In the genomic region with DNA sequence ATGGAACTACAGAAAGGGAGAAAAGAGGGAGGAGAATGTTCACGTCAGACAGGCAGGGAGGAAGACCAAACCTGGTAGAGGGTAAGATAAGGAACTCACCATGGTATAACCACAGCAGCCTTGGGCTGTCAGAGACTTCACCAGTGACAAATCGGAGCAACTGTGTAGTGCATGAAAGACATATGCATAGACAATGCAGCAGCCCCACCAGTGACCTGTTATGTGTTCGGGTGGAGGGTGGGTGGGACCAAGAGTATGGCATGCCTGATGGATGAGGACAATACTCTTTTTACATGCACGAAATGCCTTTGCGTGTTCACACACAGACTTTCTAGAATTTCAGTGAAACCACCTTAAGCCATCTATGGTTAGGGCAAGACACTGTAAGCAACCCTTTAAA, we compare ENCODE assay signal across 30 cellular contexts.
"Had no signal": no experiment of that assay in that cellular context is flagged by ENCODE, and none has a peak within 500 bp of the region (broad histone marks: within the 10 kb centered on the region; RNA-seq: fewer than 3 reads in every experiment).

No MANE protein-coding gene starts in this region.

- H3K36me3 ChIP-seq: colonic mucosa, esophagus squamous epithelium, ovary, sigmoid colon, tibial artery, upper lobe of left lung, vagina had no signal

- H3K27me3 ChIP-seq: colonic mucosa, esophagus squamous epithelium, heart right ventricle, left lung, ovary, sigmoid colon, spleen, testis, tibial artery, upper lobe of left lung, vagina had no signal

- H3K27ac ChIP-seq: colonic mucosa, esophagus squamous epithelium, heart right ventricle, left lung, ovary, psoas muscle, sigmoid colon, skin epidermis, spleen, testis, tibial artery, upper lobe of left lung, vagina had no signal

- DNase-seq: colonic mucosa; effector CD8-positive, alpha-beta T cell; esophagus squamous epithelium; foreskin melanocyte; glutamatergic neuron; heart right ventricle; hippocampal formation; left cardiac atrium; left lung; mesenchymal stem cell; mucosa of descending colon; naive thymus-derived CD8-positive, alpha-beta T cell; occipital lobe; ovary; posterior cingulate gyrus; psoas muscle; right cardiac atrium; sigmoid colon; spleen; stimulated activated CD4-positive, alpha-beta T cell treated with anti-CD3 and anti-CD28 coated beads, Interleukin-4, amount 100 ng/mL, for 4 hours; stimulated activated naive CD8-positive, alpha-beta T cell treated with anti-CD3 and anti-CD28 coated beads, Interleukin-15, Interleukin-2, amounts not matched to agents 100 U/mL and 50 U/mL, for 24 hours; substantia nigra; testis; tibial artery; upper lobe of left lung had no signal

- H3K4me3 ChIP-seq: colonic mucosa, esophagus squamous epithelium, heart right ventricle, left lung, mucosa of descending colon, ovary, psoas muscle, sigmoid colon, skin epidermis, spleen, testis, tibial artery, upper lobe of left lung, vagina had no signal

- FAIRE-seq: endothelial cell of umbilical vein, islet of Langerhans had no signal

- H3K9me3 ChIP-seq: colonic mucosa, esophagus squamous epithelium, heart right ventricle, left lung, mucosa of descending colon, ovary, psoas muscle, spleen, testis, tibial artery, upper lobe of left lung, vagina had no signal

- ATAC-seq: heart right ventricle; left lung; mucosa of descending colon; naive thymus-derived CD8-positive, alpha-beta T cell; psoas muscle; right cardiac atrium; stimulated activated memory B cell treated with anti-CD40 and anti-IgM and Interleukin-4, amounts not matched to agents 10 μg/mL and 1 μg/mL and 100 μg/mL, for 72 hours; stimulated activated naive CD8-positive, alpha-beta T cell treated with anti-CD3 and anti-CD28 coated beads, Interleukin-15, Interleukin-2, amounts not matched to agents 100 U/mL and 50 U/mL, for 24 hours had no signal
